In the genomic region with DNA sequence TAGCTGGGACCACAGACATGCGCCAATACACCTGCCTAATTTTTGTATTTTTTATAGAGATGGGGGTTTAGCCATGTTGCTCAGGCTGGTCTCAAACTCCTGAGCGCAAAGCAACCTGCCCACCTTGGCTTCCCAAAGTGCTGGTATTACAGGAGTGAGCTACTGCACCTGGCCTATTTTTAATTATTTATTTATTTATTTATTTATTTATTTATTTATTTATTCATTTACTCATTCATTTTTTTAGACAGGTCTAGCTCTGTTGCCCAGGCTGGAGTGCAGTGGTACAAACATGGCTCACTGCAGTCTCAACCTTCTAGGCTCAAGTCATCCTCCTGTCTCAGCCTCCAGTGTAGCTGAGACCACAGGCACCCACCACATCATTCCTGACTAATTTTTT, we compare ENCODE assay signal across 8 cellular contexts.
"Had no signal": no experiment of that assay in that cellular context is flagged by ENCODE, and none has a peak within 500 bp of the region (broad histone marks: within the 10 kb centered on the region; RNA-seq: fewer than 3 reads in every experiment).

No MANE protein-coding gene starts in this region.

- H3K4me3 ChIP-seq: K562 had no signal

- FAIRE-seq: HepG2, HTR-8/SVneo, K562 had no signal

- H3K27ac ChIP-seq: HL-60, KMS-11 had no signal

- ATAC-seq: HepG2, K562 had no signal

- DNase-seq: IMR-90, KBM-7, KG1 had no signal

- H3K4me2 ChIP-seq: KMS-11 had no signal
